Comparison of ENCODE assay signal across 21 cellular contexts in the genomic region with DNA sequence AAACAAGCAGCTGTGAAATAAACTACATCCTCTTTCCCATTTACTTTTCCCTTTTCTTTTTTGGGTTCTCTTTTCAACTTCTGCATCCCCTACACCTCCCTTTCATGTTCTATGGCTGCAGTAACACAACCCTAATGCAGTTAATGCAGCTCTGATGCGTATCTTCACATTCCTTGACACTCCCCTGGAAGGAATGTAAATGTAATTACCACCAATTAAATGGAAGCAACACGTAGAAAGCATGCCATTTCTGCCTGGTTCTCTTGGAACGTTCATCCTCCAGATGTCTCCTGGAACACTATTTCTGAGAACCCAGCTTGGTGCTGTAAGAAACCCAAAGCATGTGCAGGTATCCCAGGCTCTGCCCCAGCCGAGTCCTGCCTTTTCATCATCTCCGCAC.
"Had no signal": no experiment of that assay in that cellular context is flagged by ENCODE, and none has a peak within 500 bp of the region (broad histone marks: within the 10 kb centered on the region; RNA-seq: fewer than 3 reads in every experiment).

No MANE protein-coding gene starts in this region.

- H3K27ac ChIP-seq: left ventricle myocardium inferior, ovary, skin epidermis, stomach, testis, thyroid gland, transverse colon, upper lobe of right lung had no signal

- DNase-seq: hypothalamus; islet precursor cell; left ventricle myocardium inferior; midbrain; mucosa of descending colon; naive thymus-derived CD4-positive, alpha-beta T cell; ovary; right cardiac atrium; stimulated activated CD4-positive, alpha-beta T cell treated with anti-CD3 and anti-CD28 coated beads, Interleukin-12 subunit alpha, Interleukin-12 subunit beta, amount 100 ng/mL, for 4 hours; stimulated activated CD4-positive, alpha-beta T cell treated with anti-CD3 and anti-CD28 coated beads, Interleukin-15, amount 100 ng/mL, for 24 hours; stimulated activated CD4-positive, alpha-beta T cell treated with anti-CD3 and anti-CD28 coated beads, Interleukin-2, amount 100 ng/mL, for 24 hours; stimulated activated CD4-positive, alpha-beta T cell treated with anti-CD3 and anti-CD28 coated beads, Interleukin-4, amount 100 ng/mL, for 1 hour; stimulated activated naive B cell treated with anti-CD40 and anti-IgM and Interleukin-4, amounts not matched to agents 10 μg/mL and 1 μg/mL and 100 μg/mL, for 72 hours; stimulated activated naive CD8-positive, alpha-beta T cell treated with anti-CD3 and anti-CD28 coated beads, Interleukin-15, Interleukin-2, amounts not matched to agents 100 U/mL and 50 U/mL, for 24 hours; stomach; testis; thyroid gland; transverse colon; upper lobe of right lung had no signal

- H3K4me3 ChIP-seq: left ventricle myocardium inferior, lung, mucosa of descending colon, ovary, skin epidermis, stomach, testis, thyroid gland, transverse colon, upper lobe of right lung had no signal

- H3K9me3 ChIP-seq: left ventricle myocardium inferior, mucosa of descending colon, ovary, stomach, testis, thyroid gland, transverse colon, upper lobe of right lung had no signal

- H3K27me3 ChIP-seq: ovary, stomach, testis, thyroid gland, transverse colon, upper lobe of right lung had no signal

- H3K36me3 ChIP-seq: left ventricle myocardium inferior, ovary, stomach, thyroid gland, transverse colon, upper lobe of right lung had no signal

- H3K4me1 ChIP-seq: left ventricle myocardium inferior, stomach, testis, thyroid gland, transverse colon, upper lobe of right lung had no signal
